10 cellular contexts compared by ENCODE assay signal in the genomic region with DNA sequence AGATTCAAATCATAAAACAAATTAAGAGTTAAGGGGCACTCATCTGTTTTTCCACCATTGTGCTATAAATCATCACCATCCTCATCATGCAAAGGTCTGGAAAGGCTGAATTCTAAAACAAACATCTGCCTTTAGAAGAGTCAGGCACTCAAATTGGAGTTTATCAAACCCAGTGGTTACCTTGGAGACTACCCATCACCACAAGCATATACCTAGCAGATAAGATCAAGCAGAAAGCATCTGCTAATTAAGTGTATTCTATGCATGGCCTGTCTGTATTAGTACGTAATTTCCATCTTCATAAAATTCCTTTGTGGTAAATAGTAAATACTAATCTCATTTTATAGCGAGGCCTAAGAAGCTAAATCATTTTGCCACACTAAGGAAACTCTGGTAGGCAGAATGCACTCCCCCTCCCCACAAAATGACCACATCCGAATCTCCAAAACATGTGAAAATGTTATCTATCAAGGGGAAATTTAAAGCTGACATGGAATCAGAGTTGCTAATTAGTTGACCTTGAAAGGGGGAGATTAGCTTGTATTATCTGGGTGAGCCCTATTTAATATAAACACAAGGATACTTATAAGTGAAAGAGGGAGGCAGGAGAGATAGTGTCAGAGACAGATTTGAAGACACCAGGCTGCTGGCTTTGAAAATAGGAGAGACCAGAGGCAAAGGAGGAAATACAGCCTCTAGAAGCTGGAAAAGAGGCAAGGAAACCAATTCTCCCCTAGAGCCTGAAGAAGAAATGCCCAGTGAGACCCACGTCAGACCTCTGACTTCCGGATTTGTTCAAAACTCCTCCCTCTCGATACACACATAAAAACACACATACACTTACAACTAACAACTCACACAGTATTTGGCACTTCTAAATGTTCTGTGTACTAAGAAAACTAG. TPM values are rescaled to one million over a fixed set of nuclear protein-coding genes. Genes with fewer than 3 reads are reported as not detected.
DNase-seq lines count a peak whose midpoint lies in the region; ATAC-seq and TF ChIP-seq lines count a peak whose summit lies in the region.
"Had no signal": no experiment of that assay in that cellular context is flagged by ENCODE, and none has a peak within 500 bp of the region (broad histone marks: within the 10 kb centered on the region; RNA-seq: fewer than 3 reads in every experiment).

No MANE protein-coding gene starts in this region.

- no peaks in the 10 kb centered on the region for H3K27me3 Mint-ChIP-seq in endodermal cell (ENCODE audit: insufficient read depth)
- H3K27me3 Mint-ChIP-seq in stimulated activated naive B cell treated with anti-CD40 and anti-IgM and Interleukin-4, amounts not matched to agents 10 μg/mL and 1 μg/mL and 100 μg/mL, for 72 hours: no peaks in the 10 kb centered on the region

- no peaks in the 10 kb centered on the region for H3K4me1 ChIP-seq in endodermal cell (ENCODE audit: control insufficient read depth, insufficient read depth, low read length)

- peak overlapping the region; percentile 26 for H3K4me3 ChIP-seq in endodermal cell (ENCODE audit: low read length)

- peak overlapping the region; percentile 19 for H3K9ac ChIP-seq in endodermal cell (ENCODE audit: extremely low read depth, low read length, poor library complexity, severe bottlenecking)

- H3K27ac ChIP-seq in endodermal cell (ENCODE audit: low read depth, low read length): no peak overlapping the region

- TF ChIP-seq CTCF in endodermal cell (conservative IDR thresholded peaks at IDR 0.05) (no peak), omental fat pad (IDR thresholded peaks at IDR 0.05) (no peak)

- no peak overlapping the region for H3K4me3 Mint-ChIP-seq in endodermal cell
- no peak overlapping the region for H3K4me3 Mint-ChIP-seq in stimulated activated naive B cell treated with anti-CD40 and anti-IgM and Interleukin-4, amounts not matched to agents 10 μg/mL and 1 μg/mL and 100 μg/mL, for 72 hours

- peak; percentile 41 to 61 for ATAC-seq in stimulated activated naive B cell treated with anti-CD40 and anti-IgM and Interleukin-4, amounts not matched to agents 10 μg/mL and 1 μg/mL and 100 μg/mL, for 72 hours (replicated peaks)
- ATAC-seq in omental fat pad (ENCODE audit: low FRiP score): no peak
- ATAC-seq in GM21825 (IDR thresholded peaks at IDR 0.05; ENCODE audit: unreplicated experiment): no peak

- peak overlapping the region; percentile 79 for H3K27ac Mint-ChIP-seq in endodermal cell
- peak overlapping the region; percentile 31 for H3K27ac Mint-ChIP-seq in stimulated activated naive B cell treated with anti-CD40 and anti-IgM and Interleukin-4, amounts not matched to agents 10 μg/mL and 1 μg/mL and 100 μg/mL, for 72 hours

- H3K4me1 Mint-ChIP-seq in endodermal cell: peaks cover 19% of the 10 kb centered on the region
- peaks cover 25 to 65% of the 10 kb centered on the region in 2 donors for H3K4me1 Mint-ChIP-seq in stimulated activated naive B cell treated with anti-CD40 and anti-IgM and Interleukin-4, amounts not matched to agents 10 μg/mL and 1 μg/mL and 100 μg/mL, for 72 hours

- peaks cover 13% of the 10 kb centered on the region for H3K9me3 ChIP-seq in endodermal cell (ENCODE audit: control insufficient read depth, low read length)

- H3K36me3 Mint-ChIP-seq in endodermal cell (ENCODE audit: low read depth): peaks cover 26% of the 10 kb centered on the region
- peaks cover 7 to 18% of the 10 kb centered on the region in 2 donors for H3K36me3 Mint-ChIP-seq in stimulated activated naive B cell treated with anti-CD40 and anti-IgM and Interleukin-4, amounts not matched to agents 10 μg/mL and 1 μg/mL and 100 μg/mL, for 72 hours

- H3K27me3 ChIP-seq in endodermal cell (ENCODE audit: control insufficient read depth, insufficient read depth, low read length, poor library complexity, severe bottlenecking): no peaks in the 10 kb centered on the region

- H3K36me3 ChIP-seq in endodermal cell (ENCODE audit: control insufficient read depth, insufficient read depth, low read length): peaks cover 23% of the 10 kb centered on the region

- H3K9me3 Mint-ChIP-seq in endodermal cell: peaks cover 16% of the 10 kb centered on the region
- no peaks in the 10 kb centered on the region for H3K9me3 Mint-ChIP-seq in stimulated activated naive B cell treated with anti-CD40 and anti-IgM and Interleukin-4, amounts not matched to agents 10 μg/mL and 1 μg/mL and 100 μg/mL, for 72 hours

- DNase-seq in activated naive CD4-positive, alpha-beta T cell treated with Interleukin-2 at 50 U/mL for 16 hours: peak; percentile 24
- DNase-seq in activated naive CD4-positive, alpha-beta T cell treated with anti-CD3 and anti-CD28 coated beads, Interleukin-2, amount 50 U/mL, for 16 hours: no peak
- peak; percentile 31 for DNase-seq in T follicular helper cell (ENCODE audit: low read depth)
- no peak for DNase-seq in endodermal cell
- DNase-seq in stimulated activated naive B cell treated with anti-CD40 and anti-IgM and Interleukin-4, amounts not matched to agents 10 μg/mL and 1 μg/mL and 100 μg/mL, for 72 hours: no peak
- DNase-seq in amygdala (lab: John Stamatoyannopoulos, UW): no peak
- no peak for DNase-seq in omental fat pad (ENCODE audit: low spot score)
- DNase-seq: activated CD8-positive, alpha-beta memory T cell treated with anti-CD3 and anti-CD28 coated beads, Interleukin-2, amount 50 U/mL, for 4 hours; GOT3 had no signal

- 75 to 83% methylated on average over 1 to 5 of the region's 6 CpGs for WGBS in endodermal cell (ENCODE audit: insufficient coverage in 1 of 2, insufficient read length in 1 of 2), 2 experiments

RNA-seq across cellular contexts. Expression of a gene that starts 23.2 kb away (rescaled TPM):
- 10 to 100 TPM; 40.6 to 43.1 TPM for total RNA-seq in endodermal cell
- 36.7 TPM for polyA plus RNA-seq in endodermal cell (2013, experiment 1 of 2)
- polyA plus RNA-seq in endodermal cell (2013, experiment 2 of 2): 36.7 TPM
- 10 to 100 TPM; 29.0 to 54.5 (median 37.4) TPM for total RNA-seq in omental fat pad

RNA-seq across cellular contexts. Expression of a gene that starts 23.6 kb away (rescaled TPM):
- 10 to 100 TPM; 56.3 to 64.6 TPM for total RNA-seq in endodermal cell
- 46.3 TPM for polyA plus RNA-seq in endodermal cell (2013, experiment 1 of 2)
- polyA plus RNA-seq in endodermal cell (2013, experiment 2 of 2): 40.2 TPM
- total RNA-seq in omental fat pad: 10 to 100 TPM; 15.4 to 26.2 (median 17.8) TPM

Comparison
In these comparisons a context has a peak if more than half of its experiments do, and no peak if none do; other contexts are left out.
1. DNase-seq: peak in activated naive CD4-positive, alpha-beta T cell treated with Interleukin-2 at 50 U/mL for 16 hours (single experiment) and T follicular helper cell (single experiment); none in activated naive CD4-positive, alpha-beta T cell treated with anti-CD3 and anti-CD28 coated beads, Interleukin-2, amount 50 U/mL, for 16 hours (single experiment), endodermal cell (single experiment), stimulated activated naive B cell treated with anti-CD40 and anti-IgM and Interleukin-4, amounts not matched to agents 10 μg/mL and 1 μg/mL and 100 μg/mL, for 72 hours (single experiment), amygdala (0 of 56) and omental fat pad (single experiment).
2. ATAC-seq: peak in stimulated activated naive B cell treated with anti-CD40 and anti-IgM and Interleukin-4, amounts not matched to agents 10 μg/mL and 1 μg/mL and 100 μg/mL, for 72 hours (2 of 2); none in omental fat pad (single experiment) and GM21825 (single experiment).